In the genomic region with DNA sequence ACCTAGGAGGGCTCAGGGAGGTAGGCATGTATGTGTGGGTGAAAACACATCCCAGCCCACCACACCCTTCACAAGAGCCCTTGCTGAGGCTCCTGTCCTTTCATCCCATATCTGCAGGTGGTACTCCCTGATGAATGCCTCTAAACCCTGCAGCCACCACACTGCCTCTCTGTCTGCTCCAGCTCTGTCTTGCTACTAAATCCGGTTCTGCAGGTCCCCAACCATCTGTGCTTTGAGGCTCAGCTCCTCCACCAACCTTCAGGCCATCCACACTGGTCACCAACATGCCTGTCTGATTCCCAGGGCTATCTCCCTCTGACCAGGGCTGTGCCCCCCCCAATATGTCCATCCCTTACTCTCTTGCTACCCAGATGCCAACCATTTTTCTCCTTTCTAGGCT, we compare ENCODE assay signal across 1 cellular context.
TF ChIP-seq lines count a peak whose summit lies in the region.

No MANE protein-coding gene starts in this region.

TF ChIP-seq in H1, 55 proteins besides CTCF, POLR2A, EP300 and RAD21:
- TF ChIP-seq NRF1 (IDR thresholded peaks at IDR 0.05; ENCODE audit: low read depth, low read length) (no peak), SRF (IDR thresholded peaks at IDR 0.05; ENCODE audit: low read depth, low read length) (no peak), YY1 (IDR thresholded peaks at IDR 0.05; ENCODE audit: low read depth, low read length) (no peak)
TF ChIP-seq in H1: peak in this region for 0.
